In the genomic region with DNA sequence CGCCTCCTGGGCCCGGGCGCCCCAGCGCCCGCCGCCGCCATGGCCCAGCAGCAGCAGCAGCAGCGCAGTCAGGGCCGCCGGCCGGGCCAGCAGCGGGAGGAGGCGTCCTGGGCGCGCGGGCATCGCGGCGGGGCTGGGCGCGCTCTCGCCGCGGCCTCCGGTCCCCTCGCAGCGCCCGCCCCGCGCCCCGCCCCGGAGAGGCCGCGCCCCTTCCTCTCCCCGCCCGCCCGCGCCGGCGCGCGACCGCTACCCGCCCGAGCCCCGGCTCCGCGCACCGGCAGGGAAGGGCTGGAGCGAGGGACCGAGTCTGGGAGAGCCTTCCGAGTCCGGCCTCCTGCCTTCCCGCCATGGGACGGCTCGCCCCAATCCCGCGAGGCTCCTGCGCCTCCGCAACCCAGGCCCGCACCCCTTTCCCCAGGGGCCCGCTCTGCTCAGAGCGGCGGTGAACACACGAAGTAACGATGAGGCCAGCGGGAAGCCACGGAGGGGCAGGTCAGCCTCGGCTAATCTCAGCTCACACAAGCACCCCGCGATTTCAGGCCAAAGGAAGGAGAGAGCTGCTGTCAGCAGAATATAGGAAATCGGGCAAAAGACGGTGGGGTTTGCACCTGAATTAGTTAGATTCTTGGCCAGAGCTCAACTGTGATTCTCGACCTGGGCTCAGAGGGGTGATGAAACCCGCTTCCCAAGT, we compare ENCODE assay signal across 8 cellular contexts. TPM values are rescaled to one million over a fixed set of nuclear protein-coding genes. Genes with fewer than 3 reads are reported as not detected.
DNase-seq lines count a peak whose midpoint lies in the region; ATAC-seq, FAIRE-seq and TF ChIP-seq lines count a peak whose summit lies in the region.

Gene TXNDC5, minus strand, starts transcription at position 135 of the 691 bp plus-strand sequence. Its CDS starts 12 bp downstream, at position 123.

- peak within 1 kb of the TSS; percentile 53 for H4K5ac ChIP-seq in H1 (ENCODE audit: insufficient read length, low read depth, low read length)

- no peak within 1 kb of the TSS; the same call in 1 of the 2 replicates for H3K27ac ChIP-seq in H1 (ENCODE audit: low read depth, low read length)
- H3K27ac ChIP-seq in mesenchymal stem cell (ENCODE audit: low read length, poor library complexity, severe bottlenecking) = no peak within 1 kb of the TSS

- H4K91ac ChIP-seq in H1 (replicated peaks; ENCODE audit: insufficient read length, low read length) = peak within 1 kb of the TSS; percentile 66
- peak within 1 kb of the TSS; percentile 95 for H4K91ac ChIP-seq in mesenchymal stem cell (ENCODE audit: low read length)

- TF ChIP-seq POLR2A in GM19099 (IDR thresholded peaks at IDR 0.05; ENCODE audit: extremely low read depth, insufficient read length, low read depth) = peak; percentile 79
- peak; percentile 59 to 67 for TF ChIP-seq POLR2A in H1 (IDR thresholded peaks at IDR 0.05; ENCODE audit: control extremely low read depth in 1 of 2, low read depth in 2 of 2, low read length in 2 of 2)

- H3K4me3 ChIP-seq in AG10803 (ENCODE audit: low read length) = peak within 1 kb of the TSS; percentile 78
- peak within 1 kb of the TSS; percentile 75 to 94 (median 80) for H3K4me3 ChIP-seq in H1 (ENCODE audit: extremely low read depth in 1 of 4, insufficient read depth in 2 of 4, low read depth in 3 of 4, low read length in 4 of 4)
- H3K4me3 ChIP-seq in mesenchymal stem cell (ENCODE audit: insufficient read depth in 1 of 2, low read depth in 1 of 2, low read length in 2 of 2) = peak within 1 kb of the TSS; percentile 85 to 93

- no peak for FAIRE-seq in H1 (lab: Jason Lieb, UNC)

- H3K9ac ChIP-seq in H1 (replicated peaks in 1 of 4; ENCODE audit: extremely low read depth in 1 of 4, low read depth in 3 of 4, low read length in 3 of 4) = peak within 1 kb of the TSS; percentile 62 to 82 (median 70)
- H3K9ac ChIP-seq in mesenchymal stem cell (ENCODE audit: low read length) = peak within 1 kb of the TSS; percentile 91

- H3K4me1 ChIP-seq in H1 (replicated peaks in 1 of 4; ENCODE audit: control insufficient read depth in 3 of 4, insufficient read depth in 4 of 4, low read length in 3 of 4) = peaks cover 2 to 9% (median 3%) of the 10 kb centered on the region in 4 experiments; a peak in 5 of 7 replicates
- peaks cover 16% of the 10 kb centered on the region for H3K4me1 ChIP-seq in mesenchymal stem cell (ENCODE audit: control insufficient read depth, insufficient read depth, low read depth, low read length)

- H3K4me2 ChIP-seq in H1 (ENCODE audit: insufficient read depth in 1 of 2, low read depth in 2 of 2, low read length in 2 of 2) (peak within 1 kb of the TSS; percentile 97 to 98), mesenchymal stem cell (ENCODE audit: low read length, poor library complexity, severe bottlenecking) (peak within 1 kb of the TSS; percentile 68)

- CTCF ChIA-PET in H1 (lab: Charles Lee; ENCODE audit: partially characterized antibody) = interaction anchor here (0.8 to 1.1 kb wide), 3 partner anchors 82 to 188 kb away, joined by 3 read pairs; no protein-coding TSS in a partner anchor

- H3K79me2 ChIP-seq in H1 (ENCODE audit: control insufficient read depth in 1 of 2, insufficient read depth in 2 of 2, low read length in 2 of 2) = peaks cover 14 to 39% of the 10 kb centered on the region in 2 experiments

- H2BK120ac ChIP-seq in H1 (replicated peaks; ENCODE audit: low read depth, low read length) (no peak within 1 kb of the TSS), mesenchymal stem cell (ENCODE audit: low read depth, low read length) (peak within 1 kb of the TSS; percentile 58)

- H2BK12ac ChIP-seq in H1 (ENCODE audit: low read depth, low read length) = peak within 1 kb of the TSS; percentile 84; the same call in 1 of the 2 replicates
- H2BK12ac ChIP-seq in mesenchymal stem cell (ENCODE audit: low read length in 2 of 2) = peak within 1 kb of the TSS in 1 of 2 experiments; percentile 69

- peak within 1 kb of the TSS; percentile 48 for H3K18ac ChIP-seq in H1 (ENCODE audit: extremely low read depth, low read length)
- H3K18ac ChIP-seq in mesenchymal stem cell (ENCODE audit: low read depth in 1 of 2, low read length in 2 of 2) = peak within 1 kb of the TSS; percentile 93 to 99

- ATAC-seq in HG03354 (IDR thresholded peaks at IDR 0.05; ENCODE audit: poor library complexity, severe bottlenecking, unreplicated experiment) = peak; percentile 69

- H3K23ac ChIP-seq in H1 (ENCODE audit: insufficient read length) (no peak within 1 kb of the TSS), mesenchymal stem cell (ENCODE audit: low read length in 2 of 2) (peak within 1 kb of the TSS in 1 of 2 experiments; percentile 95)

- POLR2A ChIA-PET in H1 (lab: Charles Lee; ENCODE audit: partially characterized antibody) = interaction anchor here (0.6 to 1.7 kb wide), 9 partner anchors 11 to 518 kb away, joined by 3 to 10 read pairs (median 3); partner anchors contain the start of gene BLOC1S5

- H4K8ac ChIP-seq in H1 (ENCODE audit: extremely low read depth, insufficient read depth, low read length) (peak within 1 kb of the TSS; percentile 91), mesenchymal stem cell (ENCODE audit: low read length) (peak within 1 kb of the TSS; percentile 99)

- DNase-seq in AG10803 (ENCODE audit: low read depth) (peak; percentile 73), NCI-H774 (lab: John Stamatoyannopoulos, UW) (peak; percentile 76), H1 (ENCODE audit: low read depth in 1 of 2, low spot score in 2 of 2) (peak in 1 of 2 experiments; percentile 82), mesenchymal stem cell (peak; percentile 68)
- peak; percentile 25 to 33 for DNase-seq in activated CD8-positive, alpha-beta memory T cell treated with anti-CD3 and anti-CD28 coated beads for 4 hours (ENCODE audit: low read depth in 2 of 2)
- DNase-seq in stimulated activated CD8-positive, alpha-beta memory T cell treated with anti-CD3 and anti-CD28 coated beads, Interleukin-12 subunit alpha, Interleukin-12 subunit beta, amount 100 ng/mL, for 24 hours (ENCODE audit: extremely low read depth) = peak; percentile 31

- TF ChIP-seq RAD21 in H1 (IDR thresholded peaks at IDR 0.05 in 1 of 2, conservative IDR thresholded peaks at IDR 0.05 in 1 of 2; ENCODE audit: low read depth in 2 of 2, low read length in 2 of 2) = no peak

- H3K9me3 ChIP-seq in H1 (ENCODE audit: insufficient read depth in 2 of 2, low read depth in 1 of 2, low read length in 1 of 2) = no peaks in the 10 kb centered on the region
- H3K9me3 ChIP-seq in mesenchymal stem cell (ENCODE audit: control insufficient read depth, low read length) = no peaks in the 10 kb centered on the region

- WGBS in H1 (ENCODE audit: extremely low coverage in 1 of 2, insufficient coverage in 1 of 2, insufficient read length in 1 of 2, insufficient replicate concordance in 2 of 2, low coverage in 1 of 2, low lambda C conversion rate in 2 of 2, missing lambda C conversion rate in 1 of 2), 2 experiments = 4% methylated on average over 40 of the region's 75 CpGs; no CpG with 5 or more reads in 1 of the 2 experiments
- WGBS in mesenchymal stem cell = 6% methylated on average over 50 of the region's 75 CpGs

- H3K14ac ChIP-seq in H1 (ENCODE audit: insufficient read length) (no peak within 1 kb of the TSS), mesenchymal stem cell (ENCODE audit: low read length in 2 of 2) (peak within 1 kb of the TSS; percentile 68 to 96)

- H4K20me1 ChIP-seq in H1 (replicated peaks in 1 of 2; ENCODE audit: control insufficient read depth in 1 of 2, insufficient read depth in 2 of 2, low read length in 2 of 2) = peaks cover 3 to 9% of the 10 kb centered on the region in 2 experiments

- H3K36me3 ChIP-seq in H1 (ENCODE audit: control insufficient read depth in 2 of 4, insufficient read depth in 4 of 4, low read length in 3 of 4) (no peaks in the 10 kb centered on the region), mesenchymal stem cell (ENCODE audit: control insufficient read depth in 1 of 2, insufficient read depth in 2 of 2, low read depth in 1 of 2, low read length in 2 of 2) (peaks cover 0 to 2% of the 10 kb centered on the region in 2 experiments)

- H3K4ac ChIP-seq in H1 (replicated peaks; ENCODE audit: insufficient read length, low read depth, low read length) (no peak within 1 kb of the TSS), mesenchymal stem cell (ENCODE audit: low read depth in 1 of 2, low read length in 2 of 2) (peak within 1 kb of the TSS; percentile 91 to 96)

- peaks cover 6% of the 10 kb centered on the region; the same call in 1 of the 2 replicates for H3K23me2 ChIP-seq in H1 (ENCODE audit: low read depth, low read length)

- H2AFZ ChIP-seq in H1 (ENCODE audit: low read length) = peak within 1 kb of the TSS; percentile 98; the same call in 1 of the 2 replicates
- H2AFZ ChIP-seq in mesenchymal stem cell (ENCODE audit: low read depth, low read length) = peak within 1 kb of the TSS; percentile 77

- TF ChIP-seq EP300 in H1 (IDR thresholded peaks at IDR 0.05; ENCODE audit: borderline replicate concordance in 1 of 2, low read depth in 2 of 2, low read length in 2 of 2) = no peak

- peaks cover 9% of the 10 kb centered on the region for H3K79me1 ChIP-seq in H1 (ENCODE audit: low read depth, low read length)
- peaks cover 13% of the 10 kb centered on the region for H3K79me1 ChIP-seq in mesenchymal stem cell (replicated peaks; ENCODE audit: low read length, poor library complexity, severe bottlenecking)

- H2BK15ac ChIP-seq in H1 (ENCODE audit: low read length) (no peak within 1 kb of the TSS), mesenchymal stem cell (ENCODE audit: low read depth, poor library complexity, severe bottlenecking) (peak within 1 kb of the TSS; percentile 89)

- H3K27me3 ChIP-seq in H1 (replicated peaks in 1 of 4; ENCODE audit: control insufficient read depth in 3 of 4, extremely low read depth in 1 of 4, insufficient read depth in 3 of 4, low read length in 3 of 4) (peaks cover 0 to 14% (median 3%) of the 10 kb centered on the region in 4 experiments; a peak in 4 of 7 replicates), mesenchymal stem cell (ENCODE audit: control insufficient read depth in 1 of 2, insufficient read depth in 1 of 2, low read length in 2 of 2) (peaks cover 0 to 25% of the 10 kb centered on the region in 2 experiments)

- H3K56ac ChIP-seq in H1 (replicated peaks; ENCODE audit: insufficient read length, low read depth, low read length) = peak within 1 kb of the TSS; percentile 23

- TF ChIP-seq CTCF in AG10803 (conservative IDR thresholded peaks at IDR 0.05; ENCODE audit: low read length) = no peak
- no peak for TF ChIP-seq CTCF in H1 (IDR thresholded peaks at IDR 0.05; ENCODE audit: control extremely low read depth in 1 of 3, insufficient read depth in 1 of 3, low read depth in 1 of 3, low read length in 3 of 3)

- no peak within 1 kb of the TSS for H2BK20ac ChIP-seq in H1 (ENCODE audit: low read length)

- H2AK5ac ChIP-seq in H1 (ENCODE audit: low read depth, low read length) (no peak within 1 kb of the TSS), mesenchymal stem cell (ENCODE audit: low read length, severe bottlenecking) (no peak within 1 kb of the TSS)

- peak within 1 kb of the TSS; percentile 66; the same call in 1 of the 2 replicates for H2BK5ac ChIP-seq in H1 (ENCODE audit: low read depth, low read length)
- H2BK5ac ChIP-seq in mesenchymal stem cell (ENCODE audit: low read depth, low read length, poor library complexity, severe bottlenecking) = no peak within 1 kb of the TSS

RNA-seq across cellular contexts. Expression of gene TXNDC5, which starts in this region (rescaled TPM):
- total RNA-seq in H1 (2021; fragmentation: NEBNext Ultra II Directional; extraction: Animal tissue kit (Norgen Biotek cat#: 25700)) = 169 and 172 TPM in 2 replicates
- 89.8 and 114 TPM in 2 replicates for polyA plus RNA-seq in H1 (2011; rRNA removed)
- 107 TPM for polyA plus RNA-seq in H1 (2011; cell fraction: cytosol; rRNA removed)
- 86.4 TPM for polyA plus RNA-seq in H1 (2011; cell fraction: nucleus; rRNA removed)
- polyA plus RNA-seq in H1 (2012, experiment 1 of 2) = 118 to 141 TPM (median 132 TPM) in 4 replicates
- polyA plus RNA-seq in H1 (2012, experiment 2 of 2) = 54.2 TPM
- 203 TPM for polyA plus RNA-seq in H1 (2013, experiment 1 of 2)
- polyA plus RNA-seq in H1 (2013, experiment 2 of 2) = 232 TPM
- polyA minus RNA-seq in H1 (2011; rRNA and poly(A)+ RNA removed) = 108 and 132 TPM in 2 replicates
- 58.8 TPM for polyA minus RNA-seq in H1 (2011; cell fraction: cytosol; rRNA and poly(A)+ RNA removed)
- polyA minus RNA-seq in H1 (2011; cell fraction: nucleus; rRNA and poly(A)+ RNA removed) = 53.1 TPM
- polyA plus RNA-seq in mesenchymal stem cell (2013, experiment 1 of 2) = 242 TPM
- 248 TPM for polyA plus RNA-seq in mesenchymal stem cell (2013, experiment 2 of 2)
